ENCODE assay signal across 2 cellular contexts in the genomic region with DNA sequence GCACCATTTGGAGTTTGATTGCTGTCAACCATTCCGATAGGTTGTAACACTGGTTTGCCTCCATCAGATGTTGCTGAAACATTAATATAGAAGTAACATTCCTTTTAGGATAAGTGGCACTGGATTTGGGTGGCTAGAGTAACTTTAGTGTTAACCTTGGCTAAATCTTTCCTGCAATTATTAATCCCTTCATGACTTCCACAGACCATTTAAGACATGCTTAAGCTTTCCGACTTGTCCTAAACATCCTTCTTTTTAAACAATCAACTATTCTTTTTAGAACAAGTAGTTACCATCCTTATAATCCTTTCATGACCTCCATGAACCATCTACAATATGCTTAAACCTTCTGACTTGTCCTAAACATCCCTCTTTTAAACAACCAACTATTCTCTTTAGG.
TF ChIP-seq lines count a peak whose summit lies in the region.

No MANE protein-coding gene starts in this region.

TF ChIP-seq in HepG2, 621 proteins besides CTCF, POLR2A, EP300 and RAD21 (continued from another document):
- 0 out of 2 replicates have a peak, but pooled peaks have one; percentile 53 for TF ChIP-seq ZNF724P (CRISPR knock-in tag; IDR thresholded peaks at IDR 0.05; ENCODE audit: borderline replicate concordance)
- no peak for TF ChIP-seq ZNF264 (CRISPR knock-in tag; IDR thresholded peaks at IDR 0.05)
- TF ChIP-seq ZNF879 (CRISPR knock-in tag; IDR thresholded peaks at IDR 0.05), result no peak
- TF ChIP-seq XBP1 (CRISPR knock-in tag; IDR thresholded peaks at IDR 0.05), result no peak
- no peak for TF ChIP-seq ELF3 (CRISPR knock-in tag; IDR thresholded peaks at IDR 0.05)

TF ChIP-seq in HEK293, 187 proteins besides CTCF, POLR2A, EP300 and RAD21 (continued from another document):
- TF ChIP-seq ZNF629 (tag by site-specific recombination; IDR thresholded peaks at IDR 0.05) (no peak), ZNF837 (tag by site-specific recombination; IDR thresholded peaks at IDR 0.05) (no peak)
